In the genomic region with DNA sequence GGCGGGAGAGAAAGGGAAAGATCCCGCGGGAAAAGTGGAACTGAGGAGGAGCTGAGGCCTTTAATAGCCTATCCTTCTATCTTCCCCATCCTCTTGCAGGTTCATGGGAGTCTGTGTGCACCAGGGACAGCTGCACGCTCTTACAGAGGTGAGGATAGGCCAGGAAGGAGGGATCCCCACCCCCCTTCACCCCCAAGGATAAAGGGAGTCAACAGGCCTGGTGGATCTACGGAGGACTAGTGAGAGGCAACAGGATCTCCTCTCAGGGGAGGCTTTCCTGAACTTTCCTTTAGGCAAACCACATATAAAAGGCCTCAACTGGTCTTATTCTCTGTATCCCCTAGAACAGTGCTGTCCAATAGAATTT, we compare ENCODE assay signal across 1 cellular context.
TF ChIP-seq lines count a peak whose summit lies in the region.

No MANE protein-coding gene starts in this region.

TF ChIP-seq in H1, 55 proteins besides CTCF, POLR2A, EP300 and RAD21:
- no peak for TF ChIP-seq SP2 (IDR thresholded peaks at IDR 0.05; ENCODE audit: low read length)
- TF ChIP-seq BCL11A (IDR thresholded peaks at IDR 0.05; ENCODE audit: low read depth in 2 of 2, low read length in 2 of 2) = no peak
